Comparison of ENCODE assay signal across 8 cellular contexts in the genomic region with DNA sequence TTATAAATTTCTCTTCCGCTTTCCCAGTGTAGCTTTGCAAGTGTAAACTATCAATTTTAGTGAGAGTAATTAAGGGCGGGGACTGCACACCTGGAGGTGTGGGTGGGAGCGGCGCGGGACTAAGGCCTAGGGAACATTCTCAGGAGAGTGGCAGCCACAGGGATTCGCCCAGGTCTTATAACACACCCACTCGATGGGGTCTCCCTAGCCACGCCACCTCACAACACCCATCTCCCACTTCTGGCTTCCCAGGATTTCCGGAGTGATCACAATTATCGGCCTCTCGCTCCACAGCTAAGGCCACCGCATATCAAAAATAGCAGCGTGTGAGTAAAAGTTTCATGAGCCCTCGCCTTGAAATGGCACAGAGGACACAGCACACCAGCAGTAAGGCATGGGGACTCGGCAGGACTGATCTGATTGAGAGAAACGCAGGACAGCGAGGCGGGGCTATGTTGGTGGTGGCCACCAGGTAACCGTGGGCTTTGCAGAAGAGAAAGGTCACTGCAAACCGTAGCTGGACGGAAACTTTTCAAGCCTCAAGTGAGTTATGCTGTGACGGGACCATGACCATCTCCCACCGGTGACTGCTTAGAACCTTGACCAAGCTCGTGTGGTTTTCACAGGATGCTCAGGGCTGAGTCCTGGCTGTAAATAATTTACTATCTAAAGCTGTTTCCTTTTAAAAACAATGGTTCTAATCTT. TPM values are rescaled to one million over a fixed set of nuclear protein-coding genes. Genes with fewer than 3 reads are reported as not detected.
DNase-seq lines count a peak whose midpoint lies in the region; ATAC-seq, FAIRE-seq and TF ChIP-seq lines count a peak whose summit lies in the region.

No MANE protein-coding gene starts in this region.

- H3K9me3 ChIP-seq in iPS-18a (ENCODE audit: control insufficient read depth, low read depth, low read length) (no peaks in the 10 kb centered on the region), small intestine (ENCODE audit: control insufficient read depth, low read depth) (no peaks in the 10 kb centered on the region)
- H3K9me3 ChIP-seq in effector memory CD4-positive, alpha-beta T cell (ENCODE audit: control insufficient read depth, low read length), result no peaks in the 10 kb centered on the region

- H3K4me1 ChIP-seq in iPS-18a (ENCODE audit: control insufficient read depth, low read depth, low read length), result peaks cover 9% of the 10 kb centered on the region
- H3K4me1 ChIP-seq in small intestine (ENCODE audit: control insufficient read depth in 2 of 2, insufficient read depth in 1 of 2, low read depth in 1 of 2, low read length in 1 of 2), result no peaks in the 10 kb centered on the region
- no peaks in the 10 kb centered on the region for H3K4me1 ChIP-seq in effector memory CD4-positive, alpha-beta T cell (ENCODE audit: control insufficient read depth, insufficient read depth, low read length, poor library complexity, severe bottlenecking)

- TF ChIP-seq CTCF in activated B cell treated with CpG ODN at 0.5 μM for 24 hours (IDR thresholded peaks at IDR 0.05), result no peak

- DNase-seq in activated B cell treated with CpG ODN at 0.5 μM for 24 hours (no peak), small intestine (peak; percentile 76), NCI-H446 treated with DMSO at 0.1 percent for 48 hours (lab: John Stamatoyannopoulos, UW) (no peak)
- DNase-seq in effector memory CD4-positive, alpha-beta T cell, result no peak

- H3K27ac ChIP-seq in iPS-18a (ENCODE audit: low read length), result no peak overlapping the region
- peak overlapping the region; percentile 92 for H3K27ac ChIP-seq in small intestine (ENCODE audit: low read depth in 1 of 2, low read length in 1 of 2)
- no peak overlapping the region for H3K27ac ChIP-seq in effector memory CD4-positive, alpha-beta T cell (ENCODE audit: insufficient read depth, low read length, poor library complexity, severe bottlenecking)

- no peak overlapping the region for H3K27ac Mint-ChIP-seq in activated B cell treated with CpG ODN at 0.5 μM for 24 hours

- H3K4me3 ChIP-seq in iPS-18a (ENCODE audit: low read length) (peak overlapping the region; percentile 66), small intestine (ENCODE audit: low read depth in 1 of 2, low read length in 2 of 2) (peak overlapping the region in 1 of 2 donors; percentile 98)
- H3K4me3 ChIP-seq in effector memory CD4-positive, alpha-beta T cell (ENCODE audit: insufficient read depth, low read depth, low read length, poor library complexity, severe bottlenecking), result no peak overlapping the region

- no peaks in the 10 kb centered on the region for H3K36me3 Mint-ChIP-seq in activated B cell treated with CpG ODN at 0.5 μM for 24 hours (ENCODE audit: low read depth)

- POLR2A ChIA-PET in activated B cell treated with CpG ODN at 0.5 μM for 24 hours (lab: Charles Lee), result interaction anchor here (0.6 kb wide), 1 partner anchor 316 kb away, joined by 3 read pairs; no protein-coding TSS in a partner anchor

- H3K4me1 Mint-ChIP-seq in activated B cell treated with CpG ODN at 0.5 μM for 24 hours, result peaks cover 14% of the 10 kb centered on the region

- peaks cover 37% of the 10 kb centered on the region for H3K27me3 ChIP-seq in iPS-18a (ENCODE audit: control insufficient read depth, insufficient read depth, low read length)
- H3K27me3 ChIP-seq in small intestine (ENCODE audit: control insufficient read depth in 2 of 2, insufficient read depth in 2 of 2, low read length in 2 of 2), result peaks cover 0 to 3% of the 10 kb centered on the region in 2 donors
- no peaks in the 10 kb centered on the region for H3K27me3 ChIP-seq in effector memory CD4-positive, alpha-beta T cell (replicated peaks; ENCODE audit: control insufficient read depth, insufficient read depth, low read length, poor library complexity, severe bottlenecking)

- no peak overlapping the region for H3K9ac ChIP-seq in iPS-18a (ENCODE audit: low read length)

- WGBS in small intestine, 3 donors, result 12 to 28% (median 24%) methylated on average over 24 of the region's 24 CpGs

- intact Hi-C loops in activated B cell treated with CpG ODN at 0.5 μM for 24 hours (cut with micrococcal nuclease), result no loop called here

- H3K9me3 Mint-ChIP-seq in activated B cell treated with CpG ODN at 0.5 μM for 24 hours, result no peaks in the 10 kb centered on the region

- ATAC-seq in GM21423 (IDR thresholded peaks at IDR 0.05; ENCODE audit: unreplicated experiment), result peak; percentile 69
- no peak for ATAC-seq in activated B cell treated with CpG ODN at 0.5 μM for 24 hours (ENCODE audit: low read depth)
- ATAC-seq in GM18517 (IDR thresholded peaks at IDR 0.05; ENCODE audit: unreplicated experiment), result no peak
- ATAC-seq in GM21528 (IDR thresholded peaks at IDR 0.05; ENCODE audit: low FRiP score, unreplicated experiment), result no peak

- CTCF ChIA-PET in activated B cell treated with CpG ODN at 0.5 μM for 24 hours (lab: Charles Lee), result no interaction called here

- FAIRE-seq in small intestine (lab: Jason Lieb, UNC), result no peak

- H3K36me3 ChIP-seq in iPS-18a (ENCODE audit: control insufficient read depth, low read depth, low read length) (no peaks in the 10 kb centered on the region), small intestine (ENCODE audit: control insufficient read depth in 2 of 2, insufficient read depth in 2 of 2, low read length in 2 of 2) (peaks cover 0 to 3% of the 10 kb centered on the region in 2 donors)
- H3K36me3 ChIP-seq in effector memory CD4-positive, alpha-beta T cell (ENCODE audit: control insufficient read depth, insufficient read depth, low read length), result no peaks in the 10 kb centered on the region

- H3K4me3 Mint-ChIP-seq in activated B cell treated with CpG ODN at 0.5 μM for 24 hours, result peak overlapping the region; percentile 57

- H3K27me3 Mint-ChIP-seq in activated B cell treated with CpG ODN at 0.5 μM for 24 hours, result peaks cover 42% of the 10 kb centered on the region

RNA-seq across cellular contexts. Expression of a gene that starts 1.1 kb away (rescaled TPM):
- not detected in 2 replicates for total RNA-seq in activated B cell treated with CpG ODN at 0.5 μM for 24 hours
- polyA plus RNA-seq in small intestine, result 10 to 100 TPM in 1 of 3 donors, 1 to 10 TPM in 2; 7.4 to 13.6 (median 9.2) TPM

Comparison
In these comparisons a context has a peak if more than half of its experiments do, and no peak if none do; other contexts are left out.
1. H3K27ac ChIP-seq: peak in small intestine (2 of 2); none in iPS-18a (single experiment) and effector memory CD4-positive, alpha-beta T cell (single experiment).